Comparison of ENCODE assay signal across 11 cellular contexts in genomic region chr17:57108656-57109392, GRCh38. TPM values are rescaled to one million over a fixed set of nuclear protein-coding genes. Genes with fewer than 3 reads are reported as not detected.
A peak's percentile ranks its signal among the peaks of the same experiment; 100 is the strongest.
DNase-seq lines count a peak whose midpoint lies in the region; ATAC-seq and TF ChIP-seq lines count a peak whose summit lies in the region.
"Had no signal": no experiment of that assay in that cellular context is flagged by ENCODE, and none has a peak within 500 bp of the region (broad histone marks: within the 10 kb centered on the region; RNA-seq: fewer than 3 reads in every experiment).

No MANE protein-coding gene starts in this region.

- H3K79me1 ChIP-seq in H9 (ENCODE audit: insufficient read depth, low read depth, low read length, poor library complexity, severe bottlenecking), result peaks cover 9% of the 10 kb centered on the region

- no peaks in the 10 kb centered on the region for H3K9me3 Mint-ChIP-seq in H9
- H3K9me3 Mint-ChIP-seq: activated naive CD8-positive, alpha-beta T cell treated with anti-CD3 and anti-CD28 coated beads, Interleukin-2, amount 10 ng/mL, durations not matched to agents 7 days and 5 days had no signal

- peaks cover 26 to 54% (median 46%) of the 10 kb centered on the region in 3 experiments for H3K36me3 Mint-ChIP-seq in H9 (ENCODE audit: insufficient read depth in 1 of 3, low read depth in 3 of 3)
- H3K36me3 Mint-ChIP-seq: activated naive CD8-positive, alpha-beta T cell treated with anti-CD3 and anti-CD28 coated beads, Interleukin-2, amount 10 ng/mL, durations not matched to agents 7 days and 5 days had no signal

- H3K23ac ChIP-seq in H9 (ENCODE audit: insufficient read length, low read depth, low read length), result no peak overlapping the region

- no peak overlapping the region for H4K91ac ChIP-seq in H9 (ENCODE audit: insufficient read length, low read depth, low read length)

- peak overlapping the region in 2 of 3 experiments; percentile 23 to 70; a peak in 2 of 7 replicates for H3K27ac Mint-ChIP-seq in H9
- H3K27ac Mint-ChIP-seq: activated naive CD8-positive, alpha-beta T cell treated with anti-CD3 and anti-CD28 coated beads, Interleukin-2, amount 10 ng/mL, durations not matched to agents 7 days and 5 days had no signal

- H3K9me3 ChIP-seq in H9 (ENCODE audit: control insufficient read depth, low read depth, low read length) (no peaks in the 10 kb centered on the region), right atrium auricular region (no peaks in the 10 kb centered on the region), psoas muscle (no peaks in the 10 kb centered on the region)

- H3K4me1 ChIP-seq in H9 (ENCODE audit: insufficient read depth, low read length), result peaks cover 2% of the 10 kb centered on the region; the same call in 1 of the 2 replicates
- H3K4me1 ChIP-seq in right atrium auricular region, result peaks cover 0 to 71% of the 10 kb centered on the region in 2 donors
- peaks cover 71% of the 10 kb centered on the region for H3K4me1 ChIP-seq in psoas muscle

- no peak overlapping the region for H2BK20ac ChIP-seq in H9 (ENCODE audit: low read depth, low read length, poor library complexity, severe bottlenecking)

- DNase-seq in H9, result no peak
- DNase-seq in SW480 (ENCODE audit: low spot score), result peak; percentile 70
- DNase-seq in right atrium auricular region (ENCODE audit: low spot score), result no peak
- peak; percentile 41 to 75 for DNase-seq in psoas muscle
- no peak for DNase-seq in NCI-H82 (lab: John Stamatoyannopoulos, UW)
- no peak for DNase-seq in KG1 (lab: John Stamatoyannopoulos, UW)
- DNase-seq: activated naive CD8-positive, alpha-beta T cell treated with anti-CD3 and anti-CD28 coated beads, Interleukin-2, amount 10 ng/mL, durations not matched to agents 7 days and 5 days; islet precursor cell; stimulated activated CD4-positive, alpha-beta T cell treated with anti-CD3 and anti-CD28 coated beads, Interleukin-4, amount 100 ng/mL, for 1 hour had no signal

- H3K14ac ChIP-seq in H9 (ENCODE audit: insufficient read depth, low read length), result no peak overlapping the region

- H3K79me2 ChIP-seq in H9 (ENCODE audit: insufficient read depth, low read length), result peaks cover 2% of the 10 kb centered on the region; the same call in 1 of the 2 replicates

- H3K23me2 ChIP-seq in H9 (ENCODE audit: insufficient read length, low read depth, low read length, poor library complexity, severe bottlenecking), result no peaks in the 10 kb centered on the region

- no peak overlapping the region for H3K27ac ChIP-seq in H9 (ENCODE audit: insufficient read length, low read depth, low read length)
- H3K27ac ChIP-seq in right atrium auricular region, result peak overlapping the region; percentile 85 to 91
- H3K27ac ChIP-seq in psoas muscle, result peak overlapping the region; percentile 92

- no peaks in the 10 kb centered on the region for H4K20me1 ChIP-seq in H9 (ENCODE audit: control insufficient read depth, insufficient read depth, insufficient read length)

- WGBS in H9 (ENCODE audit: extremely low coverage, insufficient read length, low lambda C conversion rate), result no CpG with 5 or more reads among the region's 13 CpGs
- WGBS in psoas muscle, 3 donors, result 47 to 56% (median 54%) methylated on average over 13 of the region's 13 CpGs

- H3K27me3 ChIP-seq in H9 (ENCODE audit: insufficient read depth, low read length) (no peaks in the 10 kb centered on the region), right atrium auricular region (no peaks in the 10 kb centered on the region), psoas muscle (ENCODE audit: insufficient read depth in 3 of 3, low read length in 2 of 3) (no peaks in the 10 kb centered on the region)

- no peak overlapping the region for H2BK5ac ChIP-seq in H9 (ENCODE audit: insufficient read length, low read length)

- no peak overlapping the region for H3K4me2 ChIP-seq in H9 (ENCODE audit: insufficient read depth, insufficient read length, low read length)

- H2BK15ac ChIP-seq in H9 (ENCODE audit: low read depth, low read length), result no peak overlapping the region

- intact Hi-C loops in psoas muscle (cut with DNase I), result no loop called here

- H3K4me3 ChIP-seq in right atrium auricular region (no peak overlapping the region), psoas muscle (peak overlapping the region; percentile 24)

- no peak overlapping the region for H4K8ac ChIP-seq in H9 (replicated peaks; ENCODE audit: insufficient read length, low read depth, low read length)

- no peak overlapping the region for H3K4me3 Mint-ChIP-seq in H9
- H3K4me3 Mint-ChIP-seq: activated naive CD8-positive, alpha-beta T cell treated with anti-CD3 and anti-CD28 coated beads, Interleukin-2, amount 10 ng/mL, durations not matched to agents 7 days and 5 days had no signal

- H3T11ph ChIP-seq in H9 (ENCODE audit: low read length), result no peak overlapping the region

- no peak overlapping the region for H3K9ac ChIP-seq in H9 (ENCODE audit: extremely low read depth, insufficient read length, low read length)

- H3K18ac ChIP-seq in H9 (ENCODE audit: insufficient read length, low read depth, low read length), result no peak overlapping the region

- TF ChIP-seq CTCF in H9 (conservative IDR thresholded peaks at IDR 0.05) (no peak), right atrium auricular region (IDR thresholded peaks at IDR 0.05) (no peak), psoas muscle (IDR thresholded peaks at IDR 0.05) (no peak)

- peak; percentile 66 to 81 (median 71) for ATAC-seq in psoas muscle
- ATAC-seq in activated CD4-positive, CD25-positive, alpha-beta regulatory T cell treated with anti-CD3 and anti-CD28 coated beads, Interleukin-2, amount 50 U/mL, for 24 hours, result no peak
- no peak for ATAC-seq in GM21723 (IDR thresholded peaks at IDR 0.05; ENCODE audit: unreplicated experiment)

- H3K36me3 ChIP-seq in right atrium auricular region (peaks cover 24% of the 10 kb centered on the region), psoas muscle (ENCODE audit: insufficient read depth in 1 of 2, low read depth in 1 of 2) (peaks cover 0 to 34% of the 10 kb centered on the region in 2 donors)

- no peak overlapping the region for H2AFZ ChIP-seq in H9 (ENCODE audit: low read length)

- H2AK5ac ChIP-seq in H9 (ENCODE audit: insufficient read length, low read length), result no peak overlapping the region

- no peak overlapping the region for H4K5ac ChIP-seq in H9 (ENCODE audit: insufficient read length, low read depth, low read length)

- H3K4me1 Mint-ChIP-seq in H9, result peaks cover 57 to 69% of the 10 kb centered on the region in 2 experiments

- H2BK12ac ChIP-seq in H9 (ENCODE audit: insufficient read length, low read depth, low read length), result no peak overlapping the region

- no peak overlapping the region for H3K4ac ChIP-seq in H9 (ENCODE audit: low read depth, low read length)

- no peak overlapping the region for H3K56ac ChIP-seq in H9 (ENCODE audit: insufficient read length, low read depth, low read length)

- H2BK120ac ChIP-seq in H9 (ENCODE audit: low read depth, low read length, poor library complexity, severe bottlenecking), result no peak overlapping the region

- H3K27me3 Mint-ChIP-seq in H9 (ENCODE audit: low read depth), result no peaks in the 10 kb centered on the region
- H3K27me3 Mint-ChIP-seq: activated naive CD8-positive, alpha-beta T cell treated with anti-CD3 and anti-CD28 coated beads, Interleukin-2, amount 10 ng/mL, durations not matched to agents 7 days and 5 days had no signal

RNA-seq across cellular contexts. Expression of gene AKAP1, which starts 23.8 kb away (rescaled TPM):
- total RNA-seq in H9 (2021), result 61.2 and 65.4 TPM in 2 replicates
- total RNA-seq in right atrium auricular region, result 100 to 1,000 TPM in 1 of 2 donors, 10 to 100 TPM in 1; 90.4 to 139 TPM
- 100 to 1,000 TPM in 2 of 4 donors, 10 to 100 TPM in 2; 86.0 to 231 (median 105) TPM for total RNA-seq in psoas muscle
- 100 to 1,000 TPM in 1 of 3 donors, 10 to 100 TPM in 2; 42.3 to 127 (median 61.6) TPM for polyA plus RNA-seq in psoas muscle

Comparison
In these comparisons a context has a peak if more than half of its experiments do, and no peak if none do; other contexts are left out.
1. DNase-seq: peak in SW480 (single experiment) and psoas muscle (2 of 2); none in H9 (single experiment), right atrium auricular region (single experiment), NCI-H82 (single experiment) and KG1 (single experiment).
2. ATAC-seq: peak in psoas muscle (4 of 4); none in activated CD4-positive, CD25-positive, alpha-beta regulatory T cell treated with anti-CD3 and anti-CD28 coated beads, Interleukin-2, amount 50 U/mL, for 24 hours (0 of 2) and GM21723 (single experiment).